Comparison of ENCODE assay signal across 9 cellular contexts in the genomic region with DNA sequence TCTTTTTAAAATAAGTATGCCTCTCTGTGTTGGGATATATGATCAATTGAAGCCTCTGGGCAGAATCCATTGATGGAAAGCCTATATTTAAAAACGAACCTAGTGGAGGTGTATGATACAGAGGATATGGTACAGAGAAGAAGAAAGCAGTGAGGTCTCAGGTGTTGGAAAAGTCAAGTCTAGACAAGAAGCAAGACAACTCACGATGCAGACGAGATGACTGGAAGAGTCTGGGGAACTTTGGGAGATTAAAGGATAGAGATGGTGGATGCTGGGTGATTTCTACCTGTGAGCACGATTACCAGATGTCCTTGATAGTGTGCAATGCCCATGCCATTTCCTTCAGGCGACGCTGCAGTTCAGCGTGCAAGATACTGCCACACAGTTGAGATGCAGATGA.
"Had no signal": no experiment of that assay in that cellular context is flagged by ENCODE, and none has a peak within 500 bp of the region (broad histone marks: within the 10 kb centered on the region; RNA-seq: fewer than 3 reads in every experiment).

No MANE protein-coding gene starts in this region.

- H3K9me3 ChIP-seq: HAP-1 had no signal

- H3K4me1 Mint-ChIP-seq: IgD-negative memory B cell had no signal

- H3K27me3 Mint-ChIP-seq: IgD-negative memory B cell had no signal

- FAIRE-seq: HepG2 had no signal

- H3K4me3 Mint-ChIP-seq: HFFc6, IgD-negative memory B cell had no signal

- ATAC-seq: HCT116, HepG2 had no signal

- H3K4me1 ChIP-seq: HAP-1 had no signal

- H3K4me3 ChIP-seq: GM23248, HAP-1 had no signal

- H3K27ac ChIP-seq: GM23248, HL-60 had no signal

- H3K9ac ChIP-seq: GM23248 had no signal

- DNase-seq: GM23248, GOT3, H7, HFFc6 had no signal

- H3K36me3 ChIP-seq: HAP-1 had no signal

- H2AFZ ChIP-seq: GM23248 had no signal

- H3K27ac Mint-ChIP-seq: HFFc6 had no signal
